15 cellular contexts compared by ENCODE assay signal in the genomic region with DNA sequence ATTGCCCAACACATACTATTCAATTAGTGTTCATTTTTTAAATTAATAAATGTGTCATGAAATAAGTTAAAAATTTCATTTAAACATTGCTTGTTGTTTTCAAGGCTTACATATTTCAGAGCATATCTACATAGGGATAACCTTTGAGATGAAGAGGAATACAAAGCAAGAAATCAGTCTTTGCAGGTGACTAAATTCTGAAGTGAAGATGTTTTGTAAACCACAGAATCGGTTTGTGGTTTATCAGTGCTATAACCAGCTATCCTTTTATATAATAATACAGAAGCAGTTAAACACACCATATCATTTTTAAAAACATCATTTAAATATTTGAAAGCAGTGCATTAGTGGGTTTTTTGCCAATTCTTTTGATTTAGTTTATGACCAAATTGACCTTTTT.
DNase-seq lines count a peak whose midpoint lies in the region; ATAC-seq and TF ChIP-seq lines count a peak whose summit lies in the region.
"Had no signal": no experiment of that assay in that cellular context is flagged by ENCODE, and none has a peak within 500 bp of the region (broad histone marks: within the 10 kb centered on the region; RNA-seq: fewer than 3 reads in every experiment).

No MANE protein-coding gene starts in this region.

- peak; percentile 24 for DNase-seq in GM10266 (ENCODE audit: extremely low spot score)
- DNase-seq in NCI-H69 (lab: John Stamatoyannopoulos, UW): no peak
- no peak for DNase-seq in NCI-H524 treated with DMSO at 0.1 percent for 48 hours (lab: John Stamatoyannopoulos, UW)
- no peak for DNase-seq in activated CD8-positive, alpha-beta memory T cell treated with anti-CD3 and anti-CD28 coated beads, Interleukin-2, amount 50 U/mL, for 4 hours
- DNase-seq in GM19238 (ENCODE audit: insufficient read length, low spot score): no peak
- DNase-seq: GDM1; H7; mesenchymal stem cell; NCI-H1930; PC-3; stimulated activated naive CD4-positive, alpha-beta T cell treated with Interleukin-2 at 50 U/mL for 16 hours; T1000 had no signal

- TF ChIP-seq CTCF in GM10266 (IDR thresholded peaks at IDR 0.05; ENCODE audit: control insufficient read depth, insufficient read depth, low read depth, missing control alignments): no peak

- ATAC-seq in GM19035 (IDR thresholded peaks at IDR 0.05; ENCODE audit: unreplicated experiment) (peak; percentile 75), HG02623 (IDR thresholded peaks at IDR 0.05; ENCODE audit: unreplicated experiment) (peak; percentile 68), HG03520 (IDR thresholded peaks at IDR 0.05; ENCODE audit: unreplicated experiment) (peak; percentile 71)
- ATAC-seq: PC-3 had no signal
